Comparison of ENCODE assay signal across 28 cellular contexts in the genomic region with DNA sequence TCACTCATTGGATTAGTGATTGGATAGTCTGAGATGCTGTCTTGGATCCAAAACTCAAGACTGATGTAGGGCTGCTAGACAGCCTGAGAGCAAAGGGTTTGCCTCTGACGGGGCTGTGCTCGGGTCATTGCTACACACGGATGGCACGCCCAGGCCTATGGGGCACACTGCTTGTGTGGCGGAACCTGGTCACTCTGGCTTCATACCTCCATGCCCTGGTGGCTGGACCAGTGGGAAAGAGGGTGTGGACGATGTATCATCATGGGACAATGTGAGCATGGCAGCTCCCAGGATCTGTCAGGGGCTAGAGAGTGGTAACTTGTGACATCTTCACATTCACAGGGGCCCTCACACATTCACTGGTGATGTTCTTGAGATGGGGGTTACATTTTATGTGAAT. TPM values are rescaled to one million over a fixed set of nuclear protein-coding genes. Genes with fewer than 3 reads are reported as not detected.
"Had no signal": no experiment of that assay in that cellular context is flagged by ENCODE, and none has a peak within 500 bp of the region (broad histone marks: within the 10 kb centered on the region; RNA-seq: fewer than 3 reads in every experiment).

No MANE protein-coding gene starts in this region.

- H3K4me3 Mint-ChIP-seq: activated CD4-positive, alpha-beta T cell treated with anti-CD3 and anti-CD28 coated beads for 36 hours; activated CD4-positive, alpha-beta T cell treated with anti-CD3 and anti-CD28 coated beads, Interleukin-2, amount 10 ng/mL, durations not matched to agents 7 days and 5 days; activated CD8-positive, alpha-beta T cell treated with anti-CD3 and anti-CD28 coated beads, Interleukin-2, amount 10 ng/mL, durations not matched to agents 7 days and 5 days; activated naive CD4-positive, alpha-beta T cell treated with anti-CD3 and anti-CD28 coated beads, Interleukin-2, amount 50 U/mL, for 24 hours; activated naive CD8-positive, alpha-beta T cell treated with anti-CD3 and anti-CD28 coated beads, Interleukin-2, amount 10 ng/mL, durations not matched to agents 7 days and 5 days; activated T-cell treated with anti-CD3 and anti-CD28 coated beads, Interleukin-2, amount 50 U/mL, for 24 hours; brain; WTC11 had no signal

- H3K27ac ChIP-seq: Peyer's patch, RWPE1, SJCRH30, SK-N-MC had no signal

- H3K9me3 ChIP-seq: MG63, SJCRH30 had no signal

- H3K4me1 Mint-ChIP-seq: activated CD4-positive, alpha-beta T cell treated with anti-CD3 and anti-CD28 coated beads for 36 hours; activated CD4-positive, alpha-beta T cell treated with anti-CD3 and anti-CD28 coated beads, Interleukin-2, amount 10 ng/mL, durations not matched to agents 7 days and 5 days; activated naive CD4-positive, alpha-beta T cell treated with anti-CD3 and anti-CD28 coated beads, Interleukin-2, amount 50 U/mL, for 24 hours; activated naive CD8-positive, alpha-beta T cell treated with anti-CD3 and anti-CD28 coated beads, Interleukin-2, amount 10 ng/mL, durations not matched to agents 7 days and 5 days had no signal

- H3K4me1 ChIP-seq: SJCRH30 had no signal

- FAIRE-seq: astrocyte, TTC549 had no signal

- H3K36me3 ChIP-seq: MG63, Peyer's patch, SJCRH30 had no signal

- H3K27me3 ChIP-seq: MG63, Peyer's patch had no signal

- H3K4me3 ChIP-seq: MG63, Peyer's patch, SJCRH30, SK-N-MC had no signal

- H3K36me3 Mint-ChIP-seq: activated naive CD4-positive, alpha-beta T cell treated with anti-CD3 and anti-CD28 coated beads, Interleukin-2, amount 50 U/mL, for 24 hours; activated naive CD8-positive, alpha-beta T cell treated with anti-CD3 and anti-CD28 coated beads, Interleukin-2, amount 10 ng/mL, durations not matched to agents 7 days and 5 days; brain; WTC11 had no signal

- DNase-seq: activated gamma-delta T cell; NCI-H1436; NCI-H1694; NCI-H2081 treated with DMSO at 0.1 percent for 48 hours; NCI-H2171; NCI-H510A; NCI-H748 treated with DMSO at 0.1 percent for 48 hours; NK-92 treated with Interleukin-12 subunit alpha and Interleukin-12 subunit beta, amount 100 ng/mL, for 24 hours; T1000 had no signal

- H3K9me3 Mint-ChIP-seq: activated CD4-positive, alpha-beta T cell treated with anti-CD3 and anti-CD28 coated beads, Interleukin-2, amount 10 ng/mL, durations not matched to agents 7 days and 5 days; activated naive CD4-positive, alpha-beta T cell treated with anti-CD3 and anti-CD28 coated beads, Interleukin-2, amount 50 U/mL, for 24 hours; activated naive CD8-positive, alpha-beta T cell treated with anti-CD3 and anti-CD28 coated beads, Interleukin-2, amount 10 ng/mL, durations not matched to agents 7 days and 5 days; activated T-cell treated with anti-CD3 and anti-CD28 coated beads, Interleukin-2, amount 50 U/mL, for 24 hours; activated T-helper 2 cell treated with anti-CD3 and anti-CD28 coated beads, Interferon-gamma antibody, Interleukin-2, Interleukin-4, amounts not matched to agents 10 μg/mL and 5 μg/mL and 100 μg/mL, durations not matched to agents 14 hours and 24 hours and 36 hours; brain had no signal

- H3K27ac Mint-ChIP-seq: activated CD4-positive, alpha-beta T cell treated with anti-CD3 and anti-CD28 coated beads for 36 hours; activated CD4-positive, alpha-beta T cell treated with anti-CD3 and anti-CD28 coated beads, Interleukin-2, amount 10 ng/mL, durations not matched to agents 7 days and 5 days; activated CD8-positive, alpha-beta T cell treated with anti-CD3 and anti-CD28 coated beads, Interleukin-2, amount 10 ng/mL, durations not matched to agents 7 days and 5 days; activated naive CD4-positive, alpha-beta T cell treated with anti-CD3 and anti-CD28 coated beads, Interleukin-2, amount 50 U/mL, for 24 hours; activated naive CD8-positive, alpha-beta T cell treated with anti-CD3 and anti-CD28 coated beads, Interleukin-2, amount 10 ng/mL, durations not matched to agents 7 days and 5 days; activated T-cell treated with anti-CD3 and anti-CD28 coated beads, Interleukin-2, amount 50 U/mL, for 24 hours; activated T-helper 2 cell treated with anti-CD3 and anti-CD28 coated beads, Interferon-gamma antibody, Interleukin-2, Interleukin-4, amounts not matched to agents 10 μg/mL and 5 μg/mL and 100 μg/mL, durations not matched to agents 14 hours and 24 hours and 36 hours; WTC11 had no signal

RNA-seq across cellular contexts. Expression of a gene that starts 41.5 kb away (rescaled TPM):
- total RNA-seq: activated CD4-positive, alpha-beta T cell treated with anti-CD3 and anti-CD28 coated beads for 36 hours; PC-3; Peyer's patch; Right ventricle myocardium superior; SJCRH30; WTC11 had no signal
- polyA plus RNA-seq: adipose tissue had no signal
